ENCODE assay signal across 26 cellular contexts in genomic region chr1:29643281-29643680, GRCh38.
DNase-seq lines count a peak whose midpoint lies in the region; ATAC-seq and TF ChIP-seq lines count a peak whose summit lies in the region.
"Had no signal": no experiment of that assay in that cellular context is flagged by ENCODE, and none has a peak within 500 bp of the region (broad histone marks: within the 10 kb centered on the region; RNA-seq: fewer than 3 reads in every experiment).

No MANE protein-coding gene starts in this region.

- H3K27me3 ChIP-seq in PC-9 (ENCODE audit: insufficient read depth, low read depth) (no peaks in the 10 kb centered on the region), lower lobe of right lung (ENCODE audit: low read depth) (no peaks in the 10 kb centered on the region)
- H3K27me3 ChIP-seq: BLaER1, MG63 had no signal

- no peak for ATAC-seq in lower lobe of right lung
- ATAC-seq: GM12878, GM23338 had no signal

- no peaks in the 10 kb centered on the region for H3K9me2 ChIP-seq in PC-9 (ENCODE audit: insufficient read depth)

- POLR2A ChIA-PET in PC-9 (lab: Charles Lee; ENCODE audit: unreplicated experiment) = no interaction called here

- peaks cover 27% of the 10 kb centered on the region for H3K4me1 ChIP-seq in PC-9 (replicated peaks; ENCODE audit: insufficient read depth)
- H3K4me1 ChIP-seq in lower lobe of right lung = no peaks in the 10 kb centered on the region
- H3K4me1 ChIP-seq: HAP-1 had no signal

- CTCF ChIA-PET in PC-9 (lab: Charles Lee) = no interaction called here

- H3K9me3 Mint-ChIP-seq in progenitor cell of endocrine pancreas (ENCODE audit: low read depth) = no peaks in the 10 kb centered on the region
- H3K9me3 Mint-ChIP-seq: CD4-positive, alpha-beta T cell; GM23338 had no signal

- H3K27ac Mint-ChIP-seq in progenitor cell of endocrine pancreas = peak overlapping the region; percentile 3
- H3K27ac Mint-ChIP-seq: CD4-positive, alpha-beta T cell; GM23338 had no signal

- H3K36me3 ChIP-seq in PC-9 (ENCODE audit: low read depth) = no peaks in the 10 kb centered on the region
- no peaks in the 10 kb centered on the region for H3K36me3 ChIP-seq in lower lobe of right lung
- H3K36me3 ChIP-seq: BLaER1, HAP-1, MG63 had no signal

- DNase-seq in activated CD4-positive, alpha-beta T cell treated with anti-CD3 and anti-CD28 coated beads for 1 hour = peak; percentile 2
- DNase-seq in activated CD4-positive, alpha-beta T cell treated with anti-CD3 and anti-CD28 coated beads for 48 hours = no peak
- DNase-seq in M059J (ENCODE audit: low read depth) (peak; percentile 26), islet precursor cell (peak; percentile 37), progenitor cell of endocrine pancreas (ENCODE audit: low spot score, unreplicated experiment) (no peak), PC-9 (no peak), lower lobe of right lung (no peak)
- DNase-seq in stimulated activated naive CD4-positive, alpha-beta T cell (lab: John Stamatoyannopoulos, UW) = no peak
- DNase-seq: ACHN; CD4-positive, alpha-beta T cell; COR-L47; DMS 273 treated with DMSO at 0.1 percent for 48 hours; DMS79 treated with DMSO at 0.1 percent for 48 hours; Kasumi-1; MG63; NCI-H1417 treated with DMSO at 0.1 percent for 48 hours; NCI-H187; NCI-H2107; NCI-H510A; NCI-H748 treated with DMSO at 0.1 percent for 48 hours; SIG-M5 had no signal

- H3K4me3 ChIP-seq in PC-9 (no peak overlapping the region), lower lobe of right lung (no peak overlapping the region)
- H3K4me3 ChIP-seq: BLaER1, GM12878, GM23338, HAP-1, MG63 had no signal

- H4K20me1 ChIP-seq in PC-9 (ENCODE audit: insufficient read depth) = no peaks in the 10 kb centered on the region
- H4K20me1 ChIP-seq: BLaER1 had no signal

- peaks cover 10% of the 10 kb centered on the region for H3K4me1 Mint-ChIP-seq in progenitor cell of endocrine pancreas (ENCODE audit: low read depth)

- no peaks in the 10 kb centered on the region for H3K36me3 Mint-ChIP-seq in progenitor cell of endocrine pancreas (ENCODE audit: insufficient read depth)

- intact Hi-C loops in PC-9 (cut with micrococcal nuclease; ENCODE audit: unreplicated experiment) (loop anchor here (5.0 kb wide), 1 partner anchor 91 kb away; no protein-coding TSS in a partner anchor), lower lobe of right lung (cut with DNase I) (no loop called here)

- no peak overlapping the region for H3K4me3 Mint-ChIP-seq in progenitor cell of endocrine pancreas (ENCODE audit: low read depth)
- H3K4me3 Mint-ChIP-seq: CD4-positive, alpha-beta T cell; GM23338 had no signal

- H3K79me2 ChIP-seq in PC-9 (ENCODE audit: low read depth) = no peaks in the 10 kb centered on the region

- H3K9me3 ChIP-seq in PC-9 (ENCODE audit: insufficient read depth, low read depth) (no peaks in the 10 kb centered on the region), lower lobe of right lung (no peaks in the 10 kb centered on the region)
- H3K9me3 ChIP-seq: BLaER1, HAP-1, MG63 had no signal

- peaks cover 2% of the 10 kb centered on the region for H3K27me3 Mint-ChIP-seq in progenitor cell of endocrine pancreas

- H3K4me2 ChIP-seq in PC-9 = no peak overlapping the region
- H3K4me2 ChIP-seq: BLaER1, GM23338 had no signal

- no peak overlapping the region for H2AFZ ChIP-seq in PC-9
- H2AFZ ChIP-seq: GM23338 had no signal

- TF ChIP-seq CTCF in progenitor cell of endocrine pancreas (IDR thresholded peaks at IDR 0.05; ENCODE audit: unreplicated experiment) = no peak
- no peak for TF ChIP-seq CTCF in PC-9 (conservative IDR thresholded peaks at IDR 0.05)
- TF ChIP-seq CTCF in lower lobe of right lung (IDR thresholded peaks at IDR 0.05) = no peak

- 0 out of 2 replicates have a peak, but pooled peaks cover 6% of the 10 kb centered on the region for H3F3A ChIP-seq in PC-9 (ENCODE audit: insufficient read depth, low read depth)

- BruUV-seq in PC-9 (replicated peaks; lab: Mats Ljungman, UMichigan) = no TSS peak

- H3K27ac ChIP-seq in PC-9 (no peak overlapping the region), lower lobe of right lung (no peak overlapping the region)
- H3K27ac ChIP-seq: 22Rv1, BLaER1 had no signal

Comparison
In these comparisons a context has a peak if more than half of its experiments do, and no peak if none do; other contexts are left out.
1. DNase-seq: peak in activated CD4-positive, alpha-beta T cell treated with anti-CD3 and anti-CD28 coated beads for 1 hour (single experiment), M059J (single experiment) and islet precursor cell (single experiment); none in activated CD4-positive, alpha-beta T cell treated with anti-CD3 and anti-CD28 coated beads for 48 hours (single experiment), progenitor cell of endocrine pancreas (single experiment), stimulated activated naive CD4-positive, alpha-beta T cell (0 of 6), PC-9 (0 of 2) and lower lobe of right lung (single experiment).